ENCODE assay signal across 13 cellular contexts in genomic region chr10:128071417-128071782, GRCh38. TPM values are rescaled to one million over a fixed set of nuclear protein-coding genes. Genes with fewer than 3 reads are reported as not detected.
DNase-seq lines count a peak whose midpoint lies in the region; ATAC-seq and TF ChIP-seq lines count a peak whose summit lies in the region.
"Had no signal": no experiment of that assay in that cellular context is flagged by ENCODE, and none has a peak within 500 bp of the region (broad histone marks: within the 10 kb centered on the region; RNA-seq: fewer than 3 reads in every experiment).

No MANE protein-coding gene starts in this region.

- H3K36me3 Mint-ChIP-seq in activated naive CD4-positive, alpha-beta T cell treated with anti-CD3 and anti-CD28 coated beads, Interleukin-2, amount 50 U/mL, for 72 hours, result peaks cover 31 to 41% of the 10 kb centered on the region in 2 donors
- H3K36me3 Mint-ChIP-seq in glutamatergic neuron (ENCODE audit: unreplicated experiment), result no peaks in the 10 kb centered on the region

- H3K4me1 Mint-ChIP-seq in glutamatergic neuron (ENCODE audit: low read depth, unreplicated experiment), result peaks cover 4% of the 10 kb centered on the region

- no peak overlapping the region for H3K4me3 ChIP-seq in osteoblast (ENCODE audit: insufficient read depth, low read length)

- H3K36me3 ChIP-seq in osteoblast (ENCODE audit: insufficient read depth, low read length), result peaks cover 7% of the 10 kb centered on the region

- no peak for ATAC-seq in activated naive CD4-positive, alpha-beta T cell treated with anti-CD3 and anti-CD28 coated beads, Interleukin-2, amount 50 U/mL, for 72 hours
- ATAC-seq in HG02852 (IDR thresholded peaks at IDR 0.05; ENCODE audit: unreplicated experiment), result no peak
- ATAC-seq: CD8-positive, alpha-beta T cell; PC-3 had no signal

- no peak for DNase-seq in activated naive CD4-positive, alpha-beta T cell treated with anti-CD3 and anti-CD28 coated beads, Interleukin-2, amount 50 U/mL, for 72 hours (ENCODE audit: low spot score in 2 of 2)
- DNase-seq in activated naive CD4-positive, alpha-beta T cell treated with Interleukin-2 at 50 U/mL for 16 hours, result no peak
- DNase-seq in glutamatergic neuron, result peak; percentile 23
- peak; percentile 34 for DNase-seq in osteoblast (ENCODE audit: insufficient read length, low spot score, missing footprints)
- DNase-seq in hepatic stellate cell (ENCODE audit: low spot score), result no peak
- no peak for DNase-seq in NCI-H526 (lab: John Stamatoyannopoulos, UW)
- DNase-seq: CD8-positive, alpha-beta T cell; DMS79 treated with DMSO at 0.1 percent for 48 hours; HCEC 1CT; NCI-H146; PC-3 had no signal

- H3K27me3 Mint-ChIP-seq in glutamatergic neuron (ENCODE audit: unreplicated experiment), result peaks cover 3% of the 10 kb centered on the region

- no peak overlapping the region for H3K4me3 Mint-ChIP-seq in glutamatergic neuron (ENCODE audit: unreplicated experiment)
- H3K4me3 Mint-ChIP-seq: CD8-positive, alpha-beta T cell had no signal

- H3K9me3 ChIP-seq in osteoblast (ENCODE audit: low read depth, low read length), result no peaks in the 10 kb centered on the region

- TF ChIP-seq CTCF in glutamatergic neuron (IDR thresholded peaks at IDR 0.05; ENCODE audit: partially characterized antibody, unreplicated experiment), result no peak
- no peak for TF ChIP-seq CTCF in osteoblast (IDR thresholded peaks at IDR 0.05; ENCODE audit: extremely low read depth, low read depth, low read length)

- peaks cover 0 to 6% of the 10 kb centered on the region in 2 donors for H3K9me3 Mint-ChIP-seq in activated naive CD4-positive, alpha-beta T cell treated with anti-CD3 and anti-CD28 coated beads, Interleukin-2, amount 50 U/mL, for 72 hours
- H3K9me3 Mint-ChIP-seq in glutamatergic neuron (ENCODE audit: unreplicated experiment), result peaks cover 4% of the 10 kb centered on the region
- H3K9me3 Mint-ChIP-seq: CD8-positive, alpha-beta T cell had no signal

- no peaks in the 10 kb centered on the region for H3K79me2 ChIP-seq in osteoblast (ENCODE audit: insufficient read depth, low read length)

- H3K27me3 ChIP-seq in osteoblast (ENCODE audit: insufficient read depth, low read length), result no peaks in the 10 kb centered on the region

- no peaks in the 10 kb centered on the region for H4K20me1 ChIP-seq in osteoblast (ENCODE audit: insufficient read depth, low read length)

- peaks cover 4% of the 10 kb centered on the region for H3K4me1 ChIP-seq in osteoblast (ENCODE audit: insufficient read depth, low read length)

- H3K27ac ChIP-seq in osteoblast (ENCODE audit: low read depth, low read length), result no peak overlapping the region
- H3K27ac ChIP-seq: HL-60 had no signal

- H3K27ac Mint-ChIP-seq in activated naive CD4-positive, alpha-beta T cell treated with anti-CD3 and anti-CD28 coated beads, Interleukin-2, amount 50 U/mL, for 72 hours, result peak overlapping the region; percentile 55 to 77
- H3K27ac Mint-ChIP-seq in glutamatergic neuron (ENCODE audit: unreplicated experiment), result no peak overlapping the region
- H3K27ac Mint-ChIP-seq: CD8-positive, alpha-beta T cell had no signal

- no peak overlapping the region for H2AFZ ChIP-seq in osteoblast (ENCODE audit: low read length)

- H3K4me2 ChIP-seq in osteoblast (ENCODE audit: insufficient read depth, low read length), result no peak overlapping the region

RNA-seq across cellular contexts. Expression of gene MKI67, which starts 54.8 kb away (rescaled TPM):
- 100 to 1,000 TPM; 221 to 367 TPM for total RNA-seq in activated naive CD4-positive, alpha-beta T cell treated with anti-CD3 and anti-CD28 coated beads, Interleukin-2, amount 50 U/mL, for 72 hours
- total RNA-seq in glutamatergic neuron (ENCODE audit: unreplicated experiment) (14.7 TPM), osteoblast (2.5 and 3.5 TPM in 2 replicates)

Comparison
In these comparisons a context has a peak if more than half of its experiments do, and no peak if none do; other contexts are left out.
1. DNase-seq: peak in glutamatergic neuron (single experiment) and osteoblast (single experiment); none in activated naive CD4-positive, alpha-beta T cell treated with anti-CD3 and anti-CD28 coated beads, Interleukin-2, amount 50 U/mL, for 72 hours (0 of 2), activated naive CD4-positive, alpha-beta T cell treated with Interleukin-2 at 50 U/mL for 16 hours (single experiment), hepatic stellate cell (single experiment) and NCI-H526 (0 of 2).
2. RNA of gene MKI67, which starts 54.8 kb away (total RNA-seq): 221 to 367 TPM in activated naive CD4-positive, alpha-beta T cell treated with anti-CD3 and anti-CD28 coated beads, Interleukin-2, amount 50 U/mL, for 72 hours; 14.7 TPM in glutamatergic neuron (single experiment) and 2.5 to 3.5 TPM in osteoblast; every median in the first group is over 10 times any median in the second.